In genomic region chr7:99379693-99380031, GRCh38 we compare ENCODE assay signal across 5 cellular contexts. TPM values are rescaled to one million over a fixed set of nuclear protein-coding genes. Genes with fewer than 3 reads are reported as not detected.
A peak's percentile ranks its signal among the peaks of the same experiment; 100 is the strongest.
DNase-seq lines count a peak whose midpoint lies in the region; ATAC-seq, FAIRE-seq and TF ChIP-seq lines count a peak whose summit lies in the region.
"Not testable (repeated sequence)": the region's sequence is repeated elsewhere in the genome, so short reads cannot be mapped to it uniquely, and the experiment has no call there.

No MANE protein-coding gene starts in this region.

- not testable (repeated sequence) for H3K36me3 ChIP-seq in HepG2 (replicated peaks in 1 of 2; ENCODE audit: control insufficient read depth in 1 of 2, insufficient read depth in 2 of 2, low read length in 2 of 2); rectal smooth muscle tissue (ENCODE audit: control insufficient read depth, insufficient read depth, low read length)

- TF ChIP-seq EP300 in HepG2 (IDR thresholded peaks at IDR 0.05; ENCODE audit: low read depth in 2 of 2, low read length in 2 of 2); HepG2 (CRISPR knock-in tag; IDR thresholded peaks at IDR 0.05; ENCODE audit: borderline replicate concordance): not testable (repeated sequence)

- peaks cover 61% of the 10 kb centered on the region for H3K4me1 Mint-ChIP-seq in activated CD8-positive, alpha-beta memory T cell treated with anti-CD3 and anti-CD28 coated beads, Interleukin-2, amount 10 ng/mL, durations not matched to agents 7 days and 5 days
- peaks cover 76% of the 10 kb centered on the region for H3K4me1 Mint-ChIP-seq in dendritic cell treated with granulocyte-macrophage colony-stimulating factor and Interleukin-4, amounts not matched to agents 40 ng/mL and 50 ng/mL, for 4 days (ENCODE audit: low read depth)

- peak overlapping the region; percentile 97 for H3K27ac Mint-ChIP-seq in activated CD8-positive, alpha-beta memory T cell treated with anti-CD3 and anti-CD28 coated beads, Interleukin-2, amount 10 ng/mL, durations not matched to agents 7 days and 5 days
- peak overlapping the region; percentile 92 for H3K27ac Mint-ChIP-seq in dendritic cell treated with granulocyte-macrophage colony-stimulating factor and Interleukin-4, amounts not matched to agents 40 ng/mL and 50 ng/mL, for 4 days

- peaks cover 35% of the 10 kb centered on the region for H3K36me3 Mint-ChIP-seq in activated CD8-positive, alpha-beta memory T cell treated with anti-CD3 and anti-CD28 coated beads, Interleukin-2, amount 10 ng/mL, durations not matched to agents 7 days and 5 days
- H3K36me3 Mint-ChIP-seq in dendritic cell treated with granulocyte-macrophage colony-stimulating factor and Interleukin-4, amounts not matched to agents 40 ng/mL and 50 ng/mL, for 4 days (ENCODE audit: low read depth) = peaks cover 94% of the 10 kb centered on the region

- peak overlapping the region; percentile 76 for H3K4me3 Mint-ChIP-seq in activated CD8-positive, alpha-beta memory T cell treated with anti-CD3 and anti-CD28 coated beads, Interleukin-2, amount 10 ng/mL, durations not matched to agents 7 days and 5 days
- peak overlapping the region; percentile 84 for H3K4me3 Mint-ChIP-seq in dendritic cell treated with granulocyte-macrophage colony-stimulating factor and Interleukin-4, amounts not matched to agents 40 ng/mL and 50 ng/mL, for 4 days

- TF ChIP-seq RAD21 in HepG2 (CRISPR knock-in tag; IDR thresholded peaks at IDR 0.05) = not testable (repeated sequence)

- in situ Hi-C loops in HepG2 (cut with HindIII; ENCODE audit: extremely low pct_ligation_motif_present, low pct_unique_long_range_greater_than_20kb) = not testable (repeated sequence)

- not testable (repeated sequence) for FAIRE-seq in HepG2 (lab: Jason Lieb, UNC)

- not testable (repeated sequence) for DNase-seq in HFF-Myc (ENCODE audit: extremely low read depth, low read depth); activated CD8-positive, alpha-beta memory T cell treated with anti-CD3 and anti-CD28 coated beads, Interleukin-2, amount 10 ng/mL, durations not matched to agents 7 days and 5 days; HepG2 (ENCODE audit: low spot score)

- 93% methylated on average over 7 of the region's 7 CpGs for WGBS in HepG2 (ENCODE audit: low lambda C conversion rate)

- H3K27me3 ChIP-seq in HepG2 (ENCODE audit: control insufficient read depth in 1 of 2, insufficient read depth in 2 of 2, low read length in 2 of 2); rectal smooth muscle tissue (ENCODE audit: control insufficient read depth, insufficient read depth, low read length): not testable (repeated sequence)

- peaks cover 50% of the 10 kb centered on the region for H3K4me1 ChIP-seq in HepG2 (ENCODE audit: insufficient read depth, low read length)
- not testable (repeated sequence) for H3K4me1 ChIP-seq in rectal smooth muscle tissue (ENCODE audit: control insufficient read depth, insufficient read depth, low read length)

- peak overlapping the region; percentile 91 for H3K27ac ChIP-seq in HepG2 (ENCODE audit: extremely low read length, insufficient read depth, low read length)
- H3K27ac ChIP-seq in rectal smooth muscle tissue (ENCODE audit: low read depth, low read length) = peak overlapping the region; percentile 70

- TF ChIP-seq CTCF in HFF-Myc (IDR thresholded peaks at IDR 0.05; ENCODE audit: low read depth, low read length, missing control alignments); HepG2 (CRISPR knock-in tag; IDR thresholded peaks at IDR 0.05): not testable (repeated sequence)

- H3K27me3 Mint-ChIP-seq in activated CD8-positive, alpha-beta memory T cell treated with anti-CD3 and anti-CD28 coated beads, Interleukin-2, amount 10 ng/mL, durations not matched to agents 7 days and 5 days; dendritic cell treated with granulocyte-macrophage colony-stimulating factor and Interleukin-4, amounts not matched to agents 40 ng/mL and 50 ng/mL, for 4 days: not testable (repeated sequence)

- H3K79me2 ChIP-seq in HepG2 (ENCODE audit: insufficient read depth, low read length) = peaks cover 27% of the 10 kb centered on the region

- H2AFZ ChIP-seq in HepG2 (ENCODE audit: low read length) = not testable (repeated sequence)

- not testable (repeated sequence) for ATAC-seq in activated CD8-positive, alpha-beta memory T cell treated with anti-CD3 and anti-CD28 coated beads, Interleukin-2, amount 10 ng/mL, durations not matched to agents 7 days and 5 days; HepG2

- H3K4me3 ChIP-seq in HFF-Myc (replicated peaks; ENCODE audit: low read depth, low read length) (peak overlapping the region; percentile 23), rectal smooth muscle tissue (ENCODE audit: low read length) (peak overlapping the region; percentile 23)
- H3K4me3 ChIP-seq in HepG2 (replicated peaks in 1 of 3; ENCODE audit: insufficient read depth in 1 of 3, low read depth in 2 of 3, low read length in 3 of 3) = not testable (repeated sequence)

- not testable (repeated sequence) for BruUV-seq in HepG2 (replicated peaks; lab: Mats Ljungman, UMichigan)

- CTCF ChIA-PET in activated CD8-positive, alpha-beta memory T cell treated with anti-CD3 and anti-CD28 coated beads, Interleukin-2, amount 10 ng/mL, durations not matched to agents 7 days and 5 days (lab: Charles Lee) = interaction anchor here (1.0 to 1.1 kb wide), 2 partner anchors 15 to 1794 kb away, joined by 3 to 4 read pairs; no protein-coding TSS in a partner anchor
- CTCF ChIA-PET in HepG2 (lab: Yijun Ruan, JAX; ENCODE audit: low intra/inter-chr PET ratio, low total read pairs) = not testable (repeated sequence)

- H4K20me1 ChIP-seq in HepG2 (ENCODE audit: insufficient read depth, low read length) = not testable (repeated sequence)

- TF ChIP-seq POLR2A in HepG2 (IDR thresholded peaks at IDR 0.05; ENCODE audit: insufficient read depth in 1 of 2, low read depth in 2 of 2, low read length in 2 of 2) = not testable (repeated sequence)

- intact Hi-C loops in dendritic cell treated with granulocyte-macrophage colony-stimulating factor and Interleukin-4, amounts not matched to agents 40 ng/mL and 50 ng/mL, for 4 days (cut with micrococcal nuclease) = loop anchor here (5.0 kb wide), 1 partner anchor 52 kb away; the partner anchor contains the start of gene ARPC1A
- intact Hi-C loops in HepG2 (cut with micrococcal nuclease; ENCODE audit: unreplicated experiment) = not testable (repeated sequence)

- H3K9me3 Mint-ChIP-seq in activated CD8-positive, alpha-beta memory T cell treated with anti-CD3 and anti-CD28 coated beads, Interleukin-2, amount 10 ng/mL, durations not matched to agents 7 days and 5 days (ENCODE audit: low read depth); dendritic cell treated with granulocyte-macrophage colony-stimulating factor and Interleukin-4, amounts not matched to agents 40 ng/mL and 50 ng/mL, for 4 days: not testable (repeated sequence)

- not testable (repeated sequence) for H3K9me3 ChIP-seq in HepG2 (ENCODE audit: low read length)

- not testable (repeated sequence) for H3K4me2 ChIP-seq in HepG2 (ENCODE audit: low read depth, low read length)

- not testable (repeated sequence) for H3K9ac ChIP-seq in HepG2 (ENCODE audit: insufficient read depth, low read depth, low read length); rectal smooth muscle tissue (ENCODE audit: low read length)

- POLR2A ChIA-PET in HepG2 (lab: Yijun Ruan, JAX) = interaction anchor here (2.3 kb wide), 1 partner anchor 29 kb away, joined by 9 read pairs; the partner anchor contains the start of genes BUD31 and PDAP1

RNA-seq across cellular contexts. Expression of gene ARPC1B, which starts 5.1 kb away (rescaled TPM):
- 100 to 1,000 TPM; 388 to 398 TPM for total RNA-seq in activated CD8-positive, alpha-beta memory T cell treated with anti-CD3 and anti-CD28 coated beads, Interleukin-2, amount 10 ng/mL, durations not matched to agents 7 days and 5 days
- 89.1 and 92.2 TPM in 2 replicates for total RNA-seq in HepG2 (2016; rRNA removed; fragmentation: Illumina TruSeq; extraction: Trizol)
- total RNA-seq in HepG2 (2016; cell fraction: cytosol; rRNA removed; fragmentation: Illumina TruSeq; extraction: Trizol; ENCODE audit: low read depth) = 177 and 178 TPM in 2 replicates
- total RNA-seq in HepG2 (2016; cell fraction: insoluble cytoplasmic fraction; rRNA removed; fragmentation: Illumina TruSeq; extraction: Trizol) = 96.5 and 103 TPM in 2 replicates
- total RNA-seq in HepG2 (2016; cell fraction: membrane; rRNA removed; fragmentation: Illumina TruSeq; extraction: Trizol) = 193 and 196 TPM in 2 replicates
- 40.7 and 55.8 TPM in 2 replicates for total RNA-seq in HepG2 (2016; cell fraction: nucleus; rRNA removed; fragmentation: Illumina TruSeq; extraction: Trizol)
- 72.9 and 89.3 TPM in 2 replicates for polyA plus RNA-seq in HepG2 (2011; rRNA removed)
- polyA plus RNA-seq in HepG2 (2011; cell fraction: cytosol; rRNA removed) = 96.6 and 133 TPM in 2 replicates
- 99.1 and 115 TPM in 2 replicates for polyA plus RNA-seq in HepG2 (2011; cell fraction: nucleus; rRNA removed)
- polyA plus RNA-seq in HepG2 (2012) = 36.2 and 88.7 TPM in 2 replicates
- 263 and 307 TPM in 2 replicates for polyA plus RNA-seq in HepG2 (2016; cell fraction: cytosol; fragmentation: Illumina TruSeq; extraction: Trizol; ENCODE audit: low read depth)
- polyA plus RNA-seq in HepG2 (2016; cell fraction: insoluble cytoplasmic fraction; fragmentation: Illumina TruSeq; extraction: Trizol; ENCODE audit: low read depth) = 123 and 124 TPM in 2 replicates
- polyA plus RNA-seq in HepG2 (2016; cell fraction: membrane; fragmentation: Illumina TruSeq; extraction: Trizol; ENCODE audit: low read depth) = 224 and 233 TPM in 2 replicates
- polyA plus RNA-seq in HepG2 (2016; cell fraction: nucleus; fragmentation: Illumina TruSeq; extraction: Trizol; ENCODE audit: insufficient read depth, low read depth) = 78.2 and 84.5 TPM in 2 replicates
- 58.7 and 66.9 TPM in 2 replicates for polyA minus RNA-seq in HepG2 (2011; rRNA and poly(A)+ RNA removed; ENCODE audit: low replicate concordance)
- polyA minus RNA-seq in HepG2 (2011; cell fraction: cytosol; rRNA and poly(A)+ RNA removed) = 37.9 and 45.0 TPM in 2 replicates
- polyA minus RNA-seq in HepG2 (2011; cell fraction: nucleus; rRNA and poly(A)+ RNA removed) = 27.1 and 29.6 TPM in 2 replicates

RNA-seq across cellular contexts. Expression of gene PDAP1, which starts 28.7 kb away (rescaled TPM):
- total RNA-seq in activated CD8-positive, alpha-beta memory T cell treated with anti-CD3 and anti-CD28 coated beads, Interleukin-2, amount 10 ng/mL, durations not matched to agents 7 days and 5 days = 100 to 1,000 TPM in 1 of 2 experiments, 10 to 100 TPM in 1; 94.7 to 128 TPM
- 95.1 and 100 TPM in 2 replicates for total RNA-seq in HepG2 (2016; rRNA removed; fragmentation: Illumina TruSeq; extraction: Trizol)
- total RNA-seq in HepG2 (2016; cell fraction: cytosol; rRNA removed; fragmentation: Illumina TruSeq; extraction: Trizol; ENCODE audit: low read depth) = 15.0 and 19.2 TPM in 2 replicates
- 90.3 and 105 TPM in 2 replicates for total RNA-seq in HepG2 (2016; cell fraction: insoluble cytoplasmic fraction; rRNA removed; fragmentation: Illumina TruSeq; extraction: Trizol)
- total RNA-seq in HepG2 (2016; cell fraction: membrane; rRNA removed; fragmentation: Illumina TruSeq; extraction: Trizol) = 52.2 and 52.9 TPM in 2 replicates
- total RNA-seq in HepG2 (2016; cell fraction: nucleus; rRNA removed; fragmentation: Illumina TruSeq; extraction: Trizol) = 30.1 and 33.8 TPM in 2 replicates
- polyA plus RNA-seq in HepG2 (2011; rRNA removed) = 12.8 and 13.0 TPM in 2 replicates
- polyA plus RNA-seq in HepG2 (2011; cell fraction: cytosol; rRNA removed) = 19.6 and 25.2 TPM in 2 replicates
- 14.1 and 20.3 TPM in 2 replicates for polyA plus RNA-seq in HepG2 (2011; cell fraction: nucleus; rRNA removed)
- 53.9 and 81.7 TPM in 2 replicates for polyA plus RNA-seq in HepG2 (2012)
- 38.3 and 39.1 TPM in 2 replicates for polyA plus RNA-seq in HepG2 (2016; cell fraction: cytosol; fragmentation: Illumina TruSeq; extraction: Trizol; ENCODE audit: low read depth)
- 158 and 188 TPM in 2 replicates for polyA plus RNA-seq in HepG2 (2016; cell fraction: insoluble cytoplasmic fraction; fragmentation: Illumina TruSeq; extraction: Trizol; ENCODE audit: low read depth)
- 81.7 and 84.4 TPM in 2 replicates for polyA plus RNA-seq in HepG2 (2016; cell fraction: membrane; fragmentation: Illumina TruSeq; extraction: Trizol; ENCODE audit: low read depth)
- 112 and 119 TPM in 2 replicates for polyA plus RNA-seq in HepG2 (2016; cell fraction: nucleus; fragmentation: Illumina TruSeq; extraction: Trizol; ENCODE audit: insufficient read depth, low read depth)
- polyA minus RNA-seq in HepG2 (2011; rRNA and poly(A)+ RNA removed; ENCODE audit: low replicate concordance) = 11.3 and 20.5 TPM in 2 replicates
- 9.1 and 13.5 TPM in 2 replicates for polyA minus RNA-seq in HepG2 (2011; cell fraction: cytosol; rRNA and poly(A)+ RNA removed)
- 5.4 and 7.5 TPM in 2 replicates for polyA minus RNA-seq in HepG2 (2011; cell fraction: nucleus; rRNA and poly(A)+ RNA removed)

RNA-seq across cellular contexts. Expression of gene BUD31, which starts 29.1 kb away (rescaled TPM):
- total RNA-seq in activated CD8-positive, alpha-beta memory T cell treated with anti-CD3 and anti-CD28 coated beads, Interleukin-2, amount 10 ng/mL, durations not matched to agents 7 days and 5 days = 100 to 1,000 TPM; 116 to 138 TPM
- 79.1 and 101 TPM in 2 replicates for total RNA-seq in HepG2 (2016; rRNA removed; fragmentation: Illumina TruSeq; extraction: Trizol)
- 107 and 126 TPM in 2 replicates for total RNA-seq in HepG2 (2016; cell fraction: cytosol; rRNA removed; fragmentation: Illumina TruSeq; extraction: Trizol; ENCODE audit: low read depth)
- 82.3 and 106 TPM in 2 replicates for total RNA-seq in HepG2 (2016; cell fraction: insoluble cytoplasmic fraction; rRNA removed; fragmentation: Illumina TruSeq; extraction: Trizol)
- total RNA-seq in HepG2 (2016; cell fraction: membrane; rRNA removed; fragmentation: Illumina TruSeq; extraction: Trizol) = 94.8 and 104 TPM in 2 replicates
- total RNA-seq in HepG2 (2016; cell fraction: nucleus; rRNA removed; fragmentation: Illumina TruSeq; extraction: Trizol) = 32.8 and 34.3 TPM in 2 replicates
- 29.8 and 35.1 TPM in 2 replicates for polyA plus RNA-seq in HepG2 (2011; rRNA removed)
- 28.0 and 29.4 TPM in 2 replicates for polyA plus RNA-seq in HepG2 (2011; cell fraction: cytosol; rRNA removed)
- 22.8 and 23.2 TPM in 2 replicates for polyA plus RNA-seq in HepG2 (2011; cell fraction: nucleus; rRNA removed)
- polyA plus RNA-seq in HepG2 (2012) = 43.3 and 47.1 TPM in 2 replicates
- 95.5 and 116 TPM in 2 replicates for polyA plus RNA-seq in HepG2 (2016; cell fraction: cytosol; fragmentation: Illumina TruSeq; extraction: Trizol; ENCODE audit: low read depth)
- 107 and 115 TPM in 2 replicates for polyA plus RNA-seq in HepG2 (2016; cell fraction: insoluble cytoplasmic fraction; fragmentation: Illumina TruSeq; extraction: Trizol; ENCODE audit: low read depth)
- 80.6 and 97.1 TPM in 2 replicates for polyA plus RNA-seq in HepG2 (2016; cell fraction: membrane; fragmentation: Illumina TruSeq; extraction: Trizol; ENCODE audit: low read depth)
- 49.7 and 51.5 TPM in 2 replicates for polyA plus RNA-seq in HepG2 (2016; cell fraction: nucleus; fragmentation: Illumina TruSeq; extraction: Trizol; ENCODE audit: insufficient read depth, low read depth)
- polyA minus RNA-seq in HepG2 (2011; rRNA and poly(A)+ RNA removed; ENCODE audit: low replicate concordance) = 27.6 and 30.9 TPM in 2 replicates
- 16.5 and 20.6 TPM in 2 replicates for polyA minus RNA-seq in HepG2 (2011; cell fraction: cytosol; rRNA and poly(A)+ RNA removed)
- 17.6 and 25.0 TPM in 2 replicates for polyA minus RNA-seq in HepG2 (2011; cell fraction: nucleus; rRNA and poly(A)+ RNA removed)

RNA-seq across cellular contexts. Expression of gene ARPC1A, which starts 54.0 kb away (rescaled TPM):
- 10 to 100 TPM; 53.2 to 56.3 TPM for total RNA-seq in activated CD8-positive, alpha-beta memory T cell treated with anti-CD3 and anti-CD28 coated beads, Interleukin-2, amount 10 ng/mL, durations not matched to agents 7 days and 5 days
- 88.5 and 89.7 TPM in 2 replicates for total RNA-seq in HepG2 (2016; rRNA removed; fragmentation: Illumina TruSeq; extraction: Trizol)
- 352 and 381 TPM in 2 replicates for total RNA-seq in HepG2 (2016; cell fraction: cytosol; rRNA removed; fragmentation: Illumina TruSeq; extraction: Trizol; ENCODE audit: low read depth)
- total RNA-seq in HepG2 (2016; cell fraction: insoluble cytoplasmic fraction; rRNA removed; fragmentation: Illumina TruSeq; extraction: Trizol) = 88.4 and 99.3 TPM in 2 replicates
- total RNA-seq in HepG2 (2016; cell fraction: membrane; rRNA removed; fragmentation: Illumina TruSeq; extraction: Trizol) = 379 and 382 TPM in 2 replicates
- total RNA-seq in HepG2 (2016; cell fraction: nucleus; rRNA removed; fragmentation: Illumina TruSeq; extraction: Trizol) = 36.5 and 43.0 TPM in 2 replicates
- polyA plus RNA-seq in HepG2 (2011; rRNA removed) = 44.3 and 46.8 TPM in 2 replicates
- polyA plus RNA-seq in HepG2 (2011; cell fraction: cytosol; rRNA removed) = 69.4 and 70.9 TPM in 2 replicates
- 27.0 and 30.7 TPM in 2 replicates for polyA plus RNA-seq in HepG2 (2011; cell fraction: nucleus; rRNA removed)
- polyA plus RNA-seq in HepG2 (2012) = 77.3 and 81.6 TPM in 2 replicates
- 628 and 647 TPM in 2 replicates for polyA plus RNA-seq in HepG2 (2016; cell fraction: cytosol; fragmentation: Illumina TruSeq; extraction: Trizol; ENCODE audit: low read depth)
- 133 and 136 TPM in 2 replicates for polyA plus RNA-seq in HepG2 (2016; cell fraction: insoluble cytoplasmic fraction; fragmentation: Illumina TruSeq; extraction: Trizol; ENCODE audit: low read depth)
- polyA plus RNA-seq in HepG2 (2016; cell fraction: membrane; fragmentation: Illumina TruSeq; extraction: Trizol; ENCODE audit: low read depth) = 501 and 566 TPM in 2 replicates
- 71.6 and 84.3 TPM in 2 replicates for polyA plus RNA-seq in HepG2 (2016; cell fraction: nucleus; fragmentation: Illumina TruSeq; extraction: Trizol; ENCODE audit: insufficient read depth, low read depth)
- polyA minus RNA-seq in HepG2 (2011; rRNA and poly(A)+ RNA removed; ENCODE audit: low replicate concordance) = 89.0 and 132 TPM in 2 replicates
- 36.2 and 38.2 TPM in 2 replicates for polyA minus RNA-seq in HepG2 (2011; cell fraction: cytosol; rRNA and poly(A)+ RNA removed)
- 21.1 and 31.1 TPM in 2 replicates for polyA minus RNA-seq in HepG2 (2011; cell fraction: nucleus; rRNA and poly(A)+ RNA removed)

RNA-seq across cellular contexts. Expression of gene PTCD1, which starts 58.9 kb away (rescaled TPM):
- total RNA-seq in activated CD8-positive, alpha-beta memory T cell treated with anti-CD3 and anti-CD28 coated beads, Interleukin-2, amount 10 ng/mL, durations not matched to agents 7 days and 5 days = 1 to 10 TPM; 5.8 to 8.9 TPM
- 4.7 and 8.4 TPM in 2 replicates for total RNA-seq in HepG2 (2016; rRNA removed; fragmentation: Illumina TruSeq; extraction: Trizol)
- total RNA-seq in HepG2 (2016; cell fraction: cytosol; rRNA removed; fragmentation: Illumina TruSeq; extraction: Trizol; ENCODE audit: low read depth) = 1.1 TPM in 2 replicates
- 6.6 and 6.9 TPM in 2 replicates for total RNA-seq in HepG2 (2016; cell fraction: insoluble cytoplasmic fraction; rRNA removed; fragmentation: Illumina TruSeq; extraction: Trizol)
- 2.7 and 3.1 TPM in 2 replicates for total RNA-seq in HepG2 (2016; cell fraction: membrane; rRNA removed; fragmentation: Illumina TruSeq; extraction: Trizol)
- total RNA-seq in HepG2 (2016; cell fraction: nucleus; rRNA removed; fragmentation: Illumina TruSeq; extraction: Trizol) = 5.3 and 7.0 TPM in 2 replicates
- polyA plus RNA-seq in HepG2 (2011; rRNA removed) = 3.0 and 3.4 TPM in 2 replicates
- 2.6 and 3.5 TPM in 2 replicates for polyA plus RNA-seq in HepG2 (2011; cell fraction: cytosol; rRNA removed)
- polyA plus RNA-seq in HepG2 (2011; cell fraction: nucleus; rRNA removed) = 8.7 and 9.3 TPM in 2 replicates
- polyA plus RNA-seq in HepG2 (2012) = 2.8 and 4.0 TPM in 2 replicates
- 0.45 and 0.50 TPM in 2 replicates for polyA plus RNA-seq in HepG2 (2016; cell fraction: cytosol; fragmentation: Illumina TruSeq; extraction: Trizol; ENCODE audit: low read depth)
- polyA plus RNA-seq in HepG2 (2016; cell fraction: insoluble cytoplasmic fraction; fragmentation: Illumina TruSeq; extraction: Trizol; ENCODE audit: low read depth) = 3.6 and 4.2 TPM in 2 replicates
- polyA plus RNA-seq in HepG2 (2016; cell fraction: membrane; fragmentation: Illumina TruSeq; extraction: Trizol; ENCODE audit: low read depth) = 1.1 TPM in 2 replicates
- 7.2 and 7.4 TPM in 2 replicates for polyA plus RNA-seq in HepG2 (2016; cell fraction: nucleus; fragmentation: Illumina TruSeq; extraction: Trizol; ENCODE audit: insufficient read depth, low read depth)
- polyA minus RNA-seq in HepG2 (2011; rRNA and poly(A)+ RNA removed; ENCODE audit: low replicate concordance) = 4.9 and 6.4 TPM in 2 replicates
- polyA minus RNA-seq in HepG2 (2011; cell fraction: cytosol; rRNA and poly(A)+ RNA removed) = 2.3 and 3.4 TPM in 2 replicates
- 3.3 and 5.2 TPM in 2 replicates for polyA minus RNA-seq in HepG2 (2011; cell fraction: nucleus; rRNA and poly(A)+ RNA removed)
